8 cellular contexts compared by ENCODE assay signal in the genomic region with DNA sequence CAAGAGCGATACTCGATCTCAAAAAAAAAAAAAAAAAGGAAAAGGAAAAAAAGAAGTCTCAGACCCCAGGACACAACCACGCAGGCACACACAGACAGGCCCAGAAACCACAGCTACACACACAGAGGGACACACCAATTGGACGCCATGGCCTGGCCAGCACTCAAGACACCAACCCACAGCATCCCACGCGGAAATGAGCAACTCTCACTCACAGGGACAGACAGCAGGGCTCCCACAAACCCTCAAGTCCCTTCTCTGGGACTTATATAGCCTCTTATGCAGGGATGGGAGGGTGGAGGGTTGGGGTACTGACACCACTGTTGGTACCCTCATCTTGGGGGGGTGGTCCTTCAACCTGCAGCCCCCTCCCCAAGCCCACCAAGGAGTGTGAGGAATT. TPM values are rescaled to one million over a fixed set of nuclear protein-coding genes. Genes with fewer than 3 reads are reported as not detected.
DNase-seq lines count a peak whose midpoint lies in the region; ATAC-seq and TF ChIP-seq lines count a peak whose summit lies in the region.

No MANE protein-coding gene starts in this region.

- H3K18ac ChIP-seq in trophoblast cell (ENCODE audit: low read length), result peak overlapping the region; percentile 0

- H3K4me3 ChIP-seq in gastroesophageal sphincter, result peak overlapping the region in 1 of 2 donors; percentile 49
- H3K4me3 ChIP-seq in trophoblast cell (ENCODE audit: low read depth, low read length), result no peak overlapping the region

- no peak overlapping the region for H4K91ac ChIP-seq in trophoblast cell (ENCODE audit: low read depth, low read length)

- H3K79me1 ChIP-seq in trophoblast cell (ENCODE audit: low read length), result peaks cover 2% of the 10 kb centered on the region

- no peak overlapping the region for H3K14ac ChIP-seq in trophoblast cell (ENCODE audit: low read length)

- H2AK5ac ChIP-seq in trophoblast cell (ENCODE audit: low read length), result no peak overlapping the region

- peak overlapping the region; percentile 85 for H3K4me2 ChIP-seq in trophoblast cell (ENCODE audit: low read length)

- H3K79me2 ChIP-seq in trophoblast cell (ENCODE audit: control insufficient read depth, insufficient read depth, low read length, poor library complexity), result no peaks in the 10 kb centered on the region

- H3K23ac ChIP-seq in trophoblast cell (ENCODE audit: low read length), result no peak overlapping the region

- peaks cover 0 to 23% (median 8%) of the 10 kb centered on the region in 3 donors for H3K4me1 ChIP-seq in gastroesophageal sphincter
- peaks cover 0 to 13% of the 10 kb centered on the region in 2 experiments for H3K4me1 ChIP-seq in trophoblast cell (ENCODE audit: control insufficient read depth in 1 of 2, insufficient read depth in 2 of 2, low read length in 2 of 2)

- 80% methylated on average over 2 of the region's 6 CpGs; no CpG with 5 or more reads in 1 of the 2 donors for WGBS in gastroesophageal sphincter (ENCODE audit: low coverage in 1 of 2), 2 donors
- no CpG with 5 or more reads among the region's 6 CpGs for WGBS in trophoblast cell (ENCODE audit: extremely low coverage, insufficient coverage, insufficient read length)

- H2BK120ac ChIP-seq in trophoblast cell (ENCODE audit: insufficient read depth, low read length, poor library complexity), result no peak overlapping the region

- ATAC-seq in SK-N-SH treated with all-trans-retinoic acid at 6 μM for 48 hours (peak; percentile 24; the same call in 2 of the 3 replicates), gastroesophageal sphincter (no peak), GM21360 (IDR thresholded peaks at IDR 0.05; ENCODE audit: unreplicated experiment) (no peak)

- H3K9me3 ChIP-seq in gastroesophageal sphincter, result no peaks in the 10 kb centered on the region
- peaks cover 3% of the 10 kb centered on the region for H3K9me3 ChIP-seq in trophoblast cell (ENCODE audit: insufficient read depth, low read depth, low read length)

- H3K4ac ChIP-seq in trophoblast cell (ENCODE audit: low read depth, low read length), result peak overlapping the region; percentile 8

- no peak overlapping the region for H4K12ac ChIP-seq in trophoblast cell (ENCODE audit: low read depth, low read length)

- H3K36me3 ChIP-seq in gastroesophageal sphincter, result no peaks in the 10 kb centered on the region
- peaks cover 37 to 43% of the 10 kb centered on the region in 2 experiments for H3K36me3 ChIP-seq in trophoblast cell (ENCODE audit: control insufficient read depth in 1 of 2, insufficient read depth in 2 of 2, low read length in 2 of 2)

- no peak overlapping the region for H2BK12ac ChIP-seq in trophoblast cell (ENCODE audit: low read length)

- no peak for TF ChIP-seq EP300 in gastroesophageal sphincter (IDR thresholded peaks at IDR 0.05)

- TF ChIP-seq POLR2A in gastroesophageal sphincter (IDR thresholded peaks at IDR 0.05), result no peak

- H2AFZ ChIP-seq in trophoblast cell (ENCODE audit: insufficient read depth, low read length, poor library complexity), result no peak overlapping the region

- H2BK5ac ChIP-seq in trophoblast cell (ENCODE audit: low read depth, low read length, poor library complexity), result no peak overlapping the region

- no peak overlapping the region for H3K9ac ChIP-seq in trophoblast cell (ENCODE audit: low read length)

- DNase-seq in CD1c-positive myeloid dendritic cell (ENCODE audit: extremely low spot score) (peak; percentile 87), trophoblast cell (peak in 1 of 2 donors; percentile 20), NCI-H2029 treated with DMSO at 0.1 percent for 48 hours (lab: John Stamatoyannopoulos, UW) (no peak), Kasumi-1 (lab: John Stamatoyannopoulos, UW) (no peak)
- DNase-seq in stimulated activated CD4-positive, alpha-beta T cell treated with anti-CD3 and anti-CD28 coated beads, Interleukin-4, amount 100 ng/mL, for 24 hours, result no peak

- H3K27me3 ChIP-seq in gastroesophageal sphincter, result peaks cover 83% of the 10 kb centered on the region
- no peaks in the 10 kb centered on the region for H3K27me3 ChIP-seq in trophoblast cell (ENCODE audit: insufficient read depth, low read length)

- peak overlapping the region in 3 of 4 donors; percentile 27 to 69 (median 65) for H3K27ac ChIP-seq in gastroesophageal sphincter
- H3K27ac ChIP-seq in trophoblast cell (ENCODE audit: low read depth, low read length), result no peak overlapping the region

- H4K8ac ChIP-seq in trophoblast cell (ENCODE audit: low read depth, low read length), result no peak overlapping the region

- no peak for TF ChIP-seq CTCF in gastroesophageal sphincter (IDR thresholded peaks at IDR 0.05)

TF ChIP-seq in SK-N-SH treated with all-trans-retinoic acid at 6 μM for 48 hours, 23 proteins besides CTCF, POLR2A, EP300 and RAD21 (continues in another document):
- TF ChIP-seq OSR1 (CRISPR knock-in tag; IDR thresholded peaks at IDR 0.05), result no peak
- no peak for TF ChIP-seq TOX (CRISPR knock-in tag; IDR thresholded peaks at IDR 0.05; ENCODE audit: borderline replicate concordance)
- TF ChIP-seq, protein P1, sequence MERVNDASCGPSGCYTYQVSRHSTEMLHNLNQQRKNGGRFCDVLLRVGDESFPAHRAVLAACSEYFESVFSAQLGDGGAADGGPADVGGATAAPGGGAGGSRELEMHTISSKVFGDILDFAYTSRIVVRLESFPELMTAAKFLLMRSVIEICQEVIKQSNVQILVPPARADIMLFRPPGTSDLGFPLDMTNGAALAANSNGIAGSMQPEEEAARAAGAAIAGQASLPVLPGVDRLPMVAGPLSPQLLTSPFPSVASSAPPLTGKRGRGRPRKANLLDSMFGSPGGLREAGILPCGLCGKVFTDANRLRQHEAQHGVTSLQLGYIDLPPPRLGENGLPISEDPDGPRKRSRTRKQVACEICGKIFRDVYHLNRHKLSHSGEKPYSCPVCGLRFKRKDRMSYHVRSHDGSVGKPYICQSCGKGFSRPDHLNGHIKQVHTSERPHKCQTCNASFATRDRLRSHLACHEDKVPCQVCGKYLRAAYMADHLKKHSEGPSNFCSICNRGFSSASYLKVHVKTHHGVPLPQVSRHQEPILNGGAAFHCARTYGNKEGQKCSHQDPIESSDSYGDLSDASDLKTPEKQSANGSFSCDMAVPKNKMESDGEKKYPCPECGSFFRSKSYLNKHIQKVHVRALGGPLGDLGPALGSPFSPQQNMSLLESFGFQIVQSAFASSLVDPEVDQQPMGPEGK (CRISPR knock-in tag; IDR thresholded peaks at IDR 0.05; ENCODE audit: borderline replicate concordance), result no peak
- TF ChIP-seq, protein P2, sequence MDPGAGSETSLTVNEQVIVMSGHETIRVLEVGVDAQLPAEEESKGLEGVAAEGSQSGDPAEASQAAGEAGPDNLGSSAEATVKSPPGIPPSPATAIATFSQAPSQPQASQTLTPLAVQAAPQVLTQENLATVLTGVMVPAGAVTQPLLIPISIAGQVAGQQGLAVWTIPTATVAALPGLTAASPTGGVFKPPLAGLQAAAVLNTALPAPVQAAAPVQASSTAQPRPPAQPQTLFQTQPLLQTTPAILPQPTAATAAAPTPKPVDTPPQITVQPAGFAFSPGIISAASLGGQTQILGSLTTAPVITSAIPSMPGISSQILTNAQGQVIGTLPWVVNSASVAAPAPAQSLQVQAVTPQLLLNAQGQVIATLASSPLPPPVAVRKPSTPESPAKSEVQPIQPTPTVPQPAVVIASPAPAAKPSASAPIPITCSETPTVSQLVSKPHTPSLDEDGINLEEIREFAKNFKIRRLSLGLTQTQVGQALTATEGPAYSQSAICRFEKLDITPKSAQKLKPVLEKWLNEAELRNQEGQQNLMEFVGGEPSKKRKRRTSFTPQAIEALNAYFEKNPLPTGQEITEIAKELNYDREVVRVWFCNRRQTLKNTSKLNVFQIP (CRISPR knock-in tag; IDR thresholded peaks at IDR 0.05; ENCODE audit: borderline replicate concordance, low read depth), result no peak
- TF ChIP-seq ZFP30 (CRISPR knock-in tag; IDR thresholded peaks at IDR 0.05), result no peak
- TF ChIP-seq CSRNP3 (CRISPR knock-in tag; IDR thresholded peaks at IDR 0.05), result no peak
- TF ChIP-seq ZNF70 (CRISPR knock-in tag; IDR thresholded peaks at IDR 0.05), result no peak
- TF ChIP-seq CSDC2 (CRISPR knock-in tag; IDR thresholded peaks at IDR 0.05), result no peak
- TF ChIP-seq, protein P3, sequence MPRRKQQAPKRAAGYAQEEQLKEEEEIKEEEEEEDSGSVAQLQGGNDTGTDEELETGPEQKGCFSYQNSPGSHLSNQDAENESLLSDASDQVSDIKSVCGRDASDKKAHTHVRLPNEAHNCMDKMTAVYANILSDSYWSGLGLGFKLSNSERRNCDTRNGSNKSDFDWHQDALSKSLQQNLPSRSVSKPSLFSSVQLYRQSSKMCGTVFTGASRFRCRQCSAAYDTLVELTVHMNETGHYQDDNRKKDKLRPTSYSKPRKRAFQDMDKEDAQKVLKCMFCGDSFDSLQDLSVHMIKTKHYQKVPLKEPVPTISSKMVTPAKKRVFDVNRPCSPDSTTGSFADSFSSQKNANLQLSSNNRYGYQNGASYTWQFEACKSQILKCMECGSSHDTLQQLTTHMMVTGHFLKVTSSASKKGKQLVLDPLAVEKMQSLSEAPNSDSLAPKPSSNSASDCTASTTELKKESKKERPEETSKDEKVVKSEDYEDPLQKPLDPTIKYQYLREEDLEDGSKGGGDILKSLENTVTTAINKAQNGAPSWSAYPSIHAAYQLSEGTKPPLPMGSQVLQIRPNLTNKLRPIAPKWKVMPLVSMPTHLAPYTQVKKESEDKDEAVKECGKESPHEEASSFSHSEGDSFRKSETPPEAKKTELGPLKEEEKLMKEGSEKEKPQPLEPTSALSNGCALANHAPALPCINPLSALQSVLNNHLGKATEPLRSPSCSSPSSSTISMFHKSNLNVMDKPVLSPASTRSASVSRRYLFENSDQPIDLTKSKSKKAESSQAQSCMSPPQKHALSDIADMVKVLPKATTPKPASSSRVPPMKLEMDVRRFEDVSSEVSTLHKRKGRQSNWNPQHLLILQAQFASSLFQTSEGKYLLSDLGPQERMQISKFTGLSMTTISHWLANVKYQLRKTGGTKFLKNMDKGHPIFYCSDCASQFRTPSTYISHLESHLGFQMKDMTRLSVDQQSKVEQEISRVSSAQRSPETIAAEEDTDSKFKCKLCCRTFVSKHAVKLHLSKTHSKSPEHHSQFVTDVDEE (CRISPR knock-in tag; IDR thresholded peaks at IDR 0.05), result no peak

RNA-seq across cellular contexts. Expression of gene NOTCH3, which starts 5.9 kb away (rescaled TPM):
- total RNA-seq in gastroesophageal sphincter, result 10 to 100 TPM; 19.1 to 54.8 (median 35.4) TPM
- polyA plus RNA-seq in trophoblast cell (2013), result 34.4 and 37.9 TPM in 2 replicates

RNA-seq across cellular contexts. Expression of gene EPHX3, which starts 37.3 kb away (rescaled TPM):
- 1 to 10 TPM in 1 of 4 donors, under 1 TPM in 1, not detected in 2; 0.78 to 1.6 TPM for total RNA-seq in gastroesophageal sphincter
- polyA plus RNA-seq in trophoblast cell (2013), result 4.4 and 4.7 TPM in 2 replicates
